In the genomic region with DNA sequence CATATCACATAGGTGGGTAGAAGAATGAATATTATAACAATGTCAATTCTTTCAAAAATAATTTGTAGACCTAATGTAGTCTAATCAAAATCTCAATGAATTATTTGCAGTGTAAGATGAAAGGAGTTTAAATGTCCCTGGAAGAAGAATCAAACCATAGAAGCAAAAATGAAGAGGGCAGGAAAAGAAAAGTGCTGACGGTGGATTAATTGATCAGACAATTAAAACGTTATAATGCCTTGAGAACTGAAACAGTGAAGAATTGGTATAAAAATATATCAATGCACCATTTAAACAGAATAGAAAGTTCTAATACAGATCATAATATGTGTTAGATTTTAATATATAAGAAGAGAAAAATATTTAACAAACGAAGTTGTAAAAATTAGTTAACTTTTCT, we compare ENCODE assay signal across 28 cellular contexts.
"Had no signal": no experiment of that assay in that cellular context is flagged by ENCODE, and none has a peak within 500 bp of the region (broad histone marks: within the 10 kb centered on the region; RNA-seq: fewer than 3 reads in every experiment).

No MANE protein-coding gene starts in this region.

- H3K27me3 Mint-ChIP-seq: dendritic cell treated with granulocyte-macrophage colony-stimulating factor and Interleukin-4, amounts not matched to agents 40 ng/mL and 50 ng/mL, for 4 days; effector memory CD8-positive, alpha-beta T cell; memory B cell had no signal

- H3K36me3 ChIP-seq: colonic mucosa, esophagus squamous epithelium, gastrocnemius medialis, heart right ventricle, left lung had no signal

- H3K4me1 ChIP-seq: colonic mucosa, esophagus squamous epithelium, gastrocnemius medialis, heart right ventricle, left lung had no signal

- H3K27ac ChIP-seq: colonic mucosa, epithelial cell of prostate, esophagus squamous epithelium, gastrocnemius medialis, heart right ventricle, left lung had no signal

- H3K4me1 Mint-ChIP-seq: endodermal cell, memory B cell had no signal

- DNase-seq: colonic mucosa; cortex of kidney; effector CD8-positive, alpha-beta T cell; effector memory CD8-positive, alpha-beta T cell; endodermal cell; erythroblast; esophagus squamous epithelium; foreskin fibroblast; foreskin melanocyte; gastrocnemius medialis; glutamatergic neuron; head of caudate nucleus; heart right ventricle; hippocampal formation; left cardiac atrium; left lung; left ventricle myocardium superior; mammary epithelial cell; mesendoderm; midbrain had no signal

- H3K9me3 Mint-ChIP-seq: dendritic cell treated with granulocyte-macrophage colony-stimulating factor and Interleukin-4, amounts not matched to agents 40 ng/mL and 50 ng/mL, for 4 days; effector memory CD8-positive, alpha-beta T cell; endodermal cell had no signal

- H3K36me3 Mint-ChIP-seq: memory B cell had no signal

- H3K4me3 Mint-ChIP-seq: dendritic cell treated with granulocyte-macrophage colony-stimulating factor and Interleukin-4, amounts not matched to agents 40 ng/mL and 50 ng/mL, for 4 days; effector memory CD8-positive, alpha-beta T cell; endodermal cell; memory B cell had no signal

- H3K27ac Mint-ChIP-seq: dendritic cell treated with granulocyte-macrophage colony-stimulating factor and Interleukin-4, amounts not matched to agents 40 ng/mL and 50 ng/mL, for 4 days; effector memory CD8-positive, alpha-beta T cell; endodermal cell; memory B cell had no signal

- H3K4me3 ChIP-seq: colonic mucosa, esophagus squamous epithelium, gastrocnemius medialis, heart right ventricle, left lung, lung had no signal

- H3K9me3 ChIP-seq: colonic mucosa, esophagus squamous epithelium, gastrocnemius medialis, left lung had no signal

- H3K27me3 ChIP-seq: colonic mucosa, esophagus squamous epithelium, gastrocnemius medialis, left lung had no signal

- ATAC-seq: effector memory CD8-positive, alpha-beta T cell; esophagus mucosa; gastrocnemius medialis; heart right ventricle; left cardiac atrium; left lung; left ventricle myocardium superior had no signal

- FAIRE-seq: endometrium, islet of Langerhans, keratinocyte had no signal
